ENCODE assay signal across 8 cellular contexts in the genomic region with DNA sequence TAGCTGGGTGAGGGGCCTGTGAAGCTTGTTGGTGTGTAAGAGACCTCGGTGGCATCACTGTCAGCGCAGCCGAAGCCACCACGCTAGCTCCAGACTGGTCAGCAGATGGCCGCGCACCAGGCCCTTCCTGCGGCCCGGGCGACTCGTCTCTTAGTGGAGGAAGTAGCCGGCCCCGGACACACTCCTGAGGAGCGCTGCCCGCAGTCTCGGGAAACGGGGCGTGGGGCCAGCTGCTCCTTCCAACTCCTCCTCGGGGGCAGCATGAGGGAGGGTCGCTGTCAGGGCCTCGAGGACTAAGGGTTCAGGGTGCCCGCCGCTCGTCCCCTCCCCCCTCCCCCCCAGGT. TPM values are rescaled to one million over a fixed set of nuclear protein-coding genes. Genes with fewer than 3 reads are reported as not detected.
A peak's percentile ranks its signal among the peaks of the same experiment; 100 is the strongest.
DNase-seq lines count a peak whose midpoint lies in the region; FAIRE-seq and TF ChIP-seq lines count a peak whose summit lies in the region.
"Had no signal": no experiment of that assay in that cellular context is flagged by ENCODE, and none has a peak within 500 bp of the region (broad histone marks: within the 10 kb centered on the region; RNA-seq: fewer than 3 reads in every experiment).

No MANE protein-coding gene starts in this region.

- H3K9ac ChIP-seq in astrocyte (ENCODE audit: low read length), result peak overlapping the region; percentile 74

- H3K79me2 ChIP-seq in astrocyte (ENCODE audit: insufficient read depth, low read length), result no peaks in the 10 kb centered on the region

- H3K4me1 Mint-ChIP-seq in astrocyte (ENCODE audit: low read depth, unreplicated experiment), result no peaks in the 10 kb centered on the region

- H3K27ac ChIP-seq in astrocyte (ENCODE audit: low read depth, low read length), result peak overlapping the region; percentile 48

- H3K4me3 Mint-ChIP-seq in astrocyte (ENCODE audit: unreplicated experiment), result peak overlapping the region; percentile 85

- peak overlapping the region; percentile 99 for H2AFZ ChIP-seq in astrocyte (ENCODE audit: low read depth, low read length)

- DNase-seq in GM12864 (ENCODE audit: low read depth) (no peak), H54 (ENCODE audit: insufficient read length, low spot score) (peak; percentile 69), M059J (ENCODE audit: low read depth) (peak; percentile 68), astrocyte (ENCODE audit: low read depth) (peak; percentile 16), skeletal muscle cell (ENCODE audit: low read depth) (no peak), amniotic stem cell (lab: John Stamatoyannopoulos, UW) (no peak)

- TF ChIP-seq CTCF in GM12864 (IDR thresholded peaks at IDR 0.05; ENCODE audit: low read depth, low read length, missing control alignments) (no peak), astrocyte (IDR thresholded peaks at IDR 0.05; ENCODE audit: insufficient read depth, low read depth, low read length) (no peak)

- no peak for FAIRE-seq in H54 (lab: Jason Lieb, UNC)
- no peak for FAIRE-seq in astrocyte (lab: Jason Lieb, UNC)
- FAIRE-seq: endometrium had no signal

- peak overlapping the region; percentile 30 for H3K27ac Mint-ChIP-seq in astrocyte (ENCODE audit: unreplicated experiment)

- no peaks in the 10 kb centered on the region for H3K27me3 ChIP-seq in astrocyte (ENCODE audit: insufficient read depth, low read length)

- no peaks in the 10 kb centered on the region for H3K9me3 Mint-ChIP-seq in astrocyte (ENCODE audit: unreplicated experiment)

- H4K20me1 ChIP-seq in astrocyte (ENCODE audit: insufficient read depth, low read length), result no peaks in the 10 kb centered on the region

- H3K4me2 ChIP-seq in astrocyte (ENCODE audit: low read length), result peak overlapping the region; percentile 95

- no peak for TF ChIP-seq POLR2A in H54 (IDR thresholded peaks at IDR 0.05; ENCODE audit: low read depth, low read length)

- no peaks in the 10 kb centered on the region for H3K36me3 ChIP-seq in astrocyte (ENCODE audit: insufficient read depth, low read length)

- no peaks in the 10 kb centered on the region for H3K4me1 ChIP-seq in astrocyte (ENCODE audit: insufficient read depth, low read length)

- H3K27me3 Mint-ChIP-seq in astrocyte (ENCODE audit: low read depth, unreplicated experiment), result peaks cover 9% of the 10 kb centered on the region

- H3K4me3 ChIP-seq in GM12864 (ENCODE audit: low read depth, low read length) (peak overlapping the region; percentile 62), astrocyte (ENCODE audit: insufficient read depth, low read depth, low read length) (peak overlapping the region; percentile 66), iPS-11a (ENCODE audit: low read depth, low read length) (peak overlapping the region; percentile 48), skeletal muscle cell (ENCODE audit: low read depth, low read length) (peak overlapping the region; percentile 65)

- peaks cover 2% of the 10 kb centered on the region for H3K36me3 Mint-ChIP-seq in astrocyte (ENCODE audit: low read depth, unreplicated experiment)

- no peaks in the 10 kb centered on the region for H3K9me3 ChIP-seq in astrocyte (ENCODE audit: insufficient read depth, low read depth, low read length)

RNA-seq across cellular contexts. Expression of gene H3-3A, which starts 20.4 kb away (rescaled TPM):
- 343 and 398 TPM in 2 replicates for total RNA-seq in M059J (2014; rRNA removed; shearing (Covaris generic))
- 340 and 375 TPM in 2 replicates for total RNA-seq in astrocyte

Comparison
In these comparisons a context has a peak if more than half of its experiments do, and no peak if none do; other contexts are left out.
1. DNase-seq: peak in H54 (single experiment), M059J (single experiment) and astrocyte (single experiment); none in GM12864 (single experiment), skeletal muscle cell (single experiment) and amniotic stem cell (single experiment).
2. Peak in every context shown above with its lines, with median percentiles within 50 percentile points of each other: H3K4me3 ChIP-seq.